In the genomic region with DNA sequence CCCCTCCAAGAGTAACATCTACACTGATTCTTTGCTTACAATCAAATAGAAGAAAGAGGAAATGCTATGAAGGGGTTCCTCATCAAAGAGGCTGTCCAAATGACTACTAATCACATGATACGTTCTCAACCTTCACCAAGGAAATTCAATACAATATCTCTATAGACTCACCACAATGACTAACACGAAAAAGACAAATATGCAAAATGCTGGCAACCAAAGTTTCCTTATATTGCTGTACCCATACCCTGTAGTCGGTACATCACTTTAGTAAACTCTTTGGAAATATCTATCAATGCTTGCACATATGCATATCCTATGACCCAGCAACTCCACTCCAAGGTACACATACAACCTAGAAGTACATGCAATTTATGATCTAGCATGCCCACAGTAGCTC, we compare ENCODE assay signal across 8 cellular contexts.
"Had no signal": no experiment of that assay in that cellular context is flagged by ENCODE, and none has a peak within 500 bp of the region (broad histone marks: within the 10 kb centered on the region; RNA-seq: fewer than 3 reads in every experiment).

No MANE protein-coding gene starts in this region.

- FAIRE-seq: HepG2 had no signal

- DNase-seq: GM23248, GOT3, H7, HFFc6, KBM-7 had no signal

- H3K9ac ChIP-seq: GM23248 had no signal

- H2AFZ ChIP-seq: GM23248 had no signal

- H3K4me3 ChIP-seq: GM23248, HAP-1 had no signal

- ATAC-seq: HCT116, HepG2 had no signal

- H3K9me3 ChIP-seq: HAP-1 had no signal

- H3K4me1 ChIP-seq: HAP-1 had no signal

- H3K27ac ChIP-seq: GM23248 had no signal

- H3K36me3 ChIP-seq: HAP-1 had no signal
